17 cellular contexts compared by ENCODE assay signal in the genomic region with DNA sequence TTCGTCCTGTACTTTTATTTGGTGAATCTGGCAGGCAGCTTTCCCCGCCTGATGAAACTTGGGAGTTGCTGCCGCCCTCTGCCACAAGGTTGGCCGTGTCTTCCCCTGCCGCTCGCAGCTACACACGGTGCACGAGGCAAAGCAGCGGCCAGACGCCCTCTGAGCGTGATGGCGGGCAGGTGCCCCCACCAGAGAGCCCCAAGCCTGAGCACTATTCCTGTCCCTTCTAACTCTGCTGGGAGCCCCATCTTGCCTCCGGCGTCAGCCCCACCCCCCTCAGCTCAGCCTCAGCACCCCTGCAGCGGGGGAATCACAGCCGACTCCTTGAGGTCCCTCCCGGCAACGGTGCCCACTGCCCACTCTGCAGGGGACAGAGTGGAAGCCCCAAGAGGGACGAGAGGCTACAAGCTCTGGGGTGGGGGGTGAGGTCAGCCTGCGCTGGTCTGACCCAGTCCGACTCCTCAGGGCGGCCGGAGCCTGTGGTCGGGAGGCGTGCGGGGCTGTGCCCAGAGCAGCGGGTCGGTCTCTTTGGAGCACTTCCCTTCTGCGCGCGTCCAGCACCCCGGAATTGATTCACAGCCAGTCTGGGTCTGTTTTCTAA. TPM values are rescaled to one million over a fixed set of nuclear protein-coding genes. Genes with fewer than 3 reads are reported as not detected.
DNase-seq lines count a peak whose midpoint lies in the region; ATAC-seq and TF ChIP-seq lines count a peak whose summit lies in the region.
"Had no signal": no experiment of that assay in that cellular context is flagged by ENCODE, and none has a peak within 500 bp of the region (broad histone marks: within the 10 kb centered on the region; RNA-seq: fewer than 3 reads in every experiment).

No MANE protein-coding gene starts in this region.

- peaks cover 42 to 69% of the 10 kb centered on the region in 2 donors for H3K27me3 Mint-ChIP-seq in T-cell
- H3K27me3 Mint-ChIP-seq in CD4-positive, alpha-beta T cell, result peaks cover 59% of the 10 kb centered on the region

- CTCF ChIA-PET in HCT116 (lab: Charles Lee) (no interaction called here), T-cell (lab: Charles Lee) (no interaction called here)
- CTCF ChIA-PET in CD4-positive, alpha-beta T cell (lab: Charles Lee), result no interaction called here

- H4K20me1 ChIP-seq in HCT116 (ENCODE audit: insufficient read depth), result no peaks in the 10 kb centered on the region

- H3K4me3 Mint-ChIP-seq in T-cell, result peak overlapping the region in 2 of 3 donors; percentile 13 to 40
- no peak overlapping the region for H3K4me3 Mint-ChIP-seq in CD4-positive, alpha-beta T cell

- no peak overlapping the region for H2AFZ ChIP-seq in HCT116 (ENCODE audit: low read depth, low read length, poor library complexity, severe bottlenecking)

- no peaks in the 10 kb centered on the region for H3K79me2 ChIP-seq in HCT116 (ENCODE audit: insufficient read depth, low read length)

- ATAC-seq in HCT116 (no peak), T-cell (replicated peaks in 1 of 4) (no peak), HG03520 (IDR thresholded peaks at IDR 0.05; ENCODE audit: unreplicated experiment) (no peak), GM19023 (IDR thresholded peaks at IDR 0.05; ENCODE audit: unreplicated experiment) (no peak)
- ATAC-seq in CD4-positive, alpha-beta T cell (ENCODE audit: poor library complexity), result no peak
- ATAC-seq: body of pancreas had no signal

- DNase-seq in HCT116 (ENCODE audit: low read depth, low spot score), result no peak
- DNase-seq in T-cell, result no peak
- peak; percentile 55 for DNase-seq in prostate gland (ENCODE audit: low spot score)
- no peak for DNase-seq in CD4-positive, alpha-beta T cell
- no peak for DNase-seq in OCI-M1 (lab: John Stamatoyannopoulos, UW)
- DNase-seq: activated gamma-delta T cell treated with Interleukin-2 at 50 U/mL for 16 hours; body of pancreas; dermis blood vessel endothelial cell; esophagus squamous epithelium; naive thymus-derived CD8-positive, alpha-beta T cell; NCI-H1436; NCI-H446; substantia nigra had no signal

- no peaks in the 10 kb centered on the region for H3K36me3 Mint-ChIP-seq in T-cell
- H3K36me3 Mint-ChIP-seq in CD4-positive, alpha-beta T cell (ENCODE audit: low read depth), result no peaks in the 10 kb centered on the region
- H3K36me3 Mint-ChIP-seq: naive thymus-derived CD8-positive, alpha-beta T cell had no signal

- 0 out of 2 replicates have a peak overlapping the region, but pooled peaks have one; percentile 79 for H3K4me2 ChIP-seq in HCT116 (ENCODE audit: low read length)
- H3K4me2 ChIP-seq: KMS-11 had no signal

- H3K4me3 ChIP-seq in HCT116 (replicated peaks in 1 of 2; ENCODE audit: low read depth in 1 of 2, low read length in 2 of 2) (no peak overlapping the region), iPS-15b (ENCODE audit: low read depth, low read length) (peak overlapping the region; percentile 48), prostate gland (no peak overlapping the region)
- H3K4me3 ChIP-seq: body of pancreas had no signal

- H3K9me3 ChIP-seq in HCT116 (ENCODE audit: control insufficient read depth in 1 of 2, insufficient read depth in 1 of 2, low read depth in 1 of 2, low read length in 2 of 2) (no peaks in the 10 kb centered on the region), iPS-15b (ENCODE audit: control insufficient read depth, insufficient read depth, low read length) (no peaks in the 10 kb centered on the region), prostate gland (no peaks in the 10 kb centered on the region)
- H3K9me3 ChIP-seq in CD4-positive, alpha-beta T cell (ENCODE audit: control insufficient read depth, low read length), result no peaks in the 10 kb centered on the region
- H3K9me3 ChIP-seq: body of pancreas, esophagus squamous epithelium had no signal

- POLR2A ChIA-PET in HCT116 (lab: Charles Lee) (no interaction called here), T-cell (lab: Charles Lee) (interaction anchor here in 1 of 2 donors (0.6 to 0.7 kb wide), 2 partner anchors 59 to 368 kb away, joined by 3 to 4 read pairs; no protein-coding TSS in a partner anchor)
- POLR2A ChIA-PET in CD4-positive, alpha-beta T cell (lab: Charles Lee), result no interaction called here

- intact Hi-C loops in HCT116 (cut with micrococcal nuclease), result no loop called here
- intact Hi-C loops in prostate gland (cut with DNase I), result no loop called here
- intact Hi-C loops in CD4-positive, alpha-beta T cell (cut with DNase I, micrococcal nuclease), result no loop called here

- H3K9me2 ChIP-seq in HCT116 (ENCODE audit: insufficient read depth), result no peaks in the 10 kb centered on the region

- no peaks in the 10 kb centered on the region for H3K9me3 Mint-ChIP-seq in T-cell
- no peaks in the 10 kb centered on the region for H3K9me3 Mint-ChIP-seq in CD4-positive, alpha-beta T cell

- WGBS in prostate gland, result 35% methylated on average over 31 of the region's 32 CpGs

- H3K4me1 Mint-ChIP-seq in T-cell, result peaks cover 4 to 7% (median 4%) of the 10 kb centered on the region in 3 donors
- no peaks in the 10 kb centered on the region for H3K4me1 Mint-ChIP-seq in CD4-positive, alpha-beta T cell (ENCODE audit: low read depth)

- H3K27ac ChIP-seq in HCT116 (ENCODE audit: low read depth, low read length) (peak overlapping the region; percentile 36; the same call in 1 of the 2 replicates), prostate gland (peak overlapping the region in 1 of 2 donors; percentile 19)
- no peak overlapping the region for H3K27ac ChIP-seq in CD4-positive, alpha-beta T cell (ENCODE audit: low read depth, low read length)
- H3K27ac ChIP-seq: body of pancreas, KMS-11 had no signal

- no peak for TF ChIP-seq CTCF in HCT116 (IDR thresholded peaks at IDR 0.05 in 2 of 3, conservative IDR thresholded peaks at IDR 0.05 in 1 of 3; ENCODE audit: borderline replicate concordance in 1 of 3, insufficient read depth in 1 of 3, low read depth in 2 of 3, low read length in 2 of 3)
- peak in 2 of 4 experiments; percentile 13 to 40 for TF ChIP-seq CTCF in prostate gland (IDR thresholded peaks at IDR 0.05)
- TF ChIP-seq CTCF in CD4-positive, alpha-beta T cell (IDR thresholded peaks at IDR 0.05), result no peak

- TF ChIP-seq RAD21 in HCT116 (IDR thresholded peaks at IDR 0.05; ENCODE audit: low read depth), result no peak

- no peaks in the 10 kb centered on the region for H3K36me3 ChIP-seq in HCT116 (ENCODE audit: control insufficient read depth in 1 of 2, insufficient read depth in 2 of 2, low read length in 2 of 2)
- H3K36me3 ChIP-seq in iPS-15b (ENCODE audit: control insufficient read depth, insufficient read depth, low read length), result no peaks in the 10 kb centered on the region
- no peaks in the 10 kb centered on the region for H3K36me3 ChIP-seq in prostate gland
- H3K36me3 ChIP-seq: esophagus squamous epithelium had no signal

- H3K27me3 ChIP-seq in HCT116 (ENCODE audit: insufficient read depth, low read length), result no peaks in the 10 kb centered on the region
- H3K27me3 ChIP-seq in iPS-15b (ENCODE audit: control insufficient read depth, insufficient read depth, low read length), result peaks cover 20% of the 10 kb centered on the region
- no peaks in the 10 kb centered on the region for H3K27me3 ChIP-seq in prostate gland (replicated peaks; ENCODE audit: insufficient read depth)
- H3K27me3 ChIP-seq in CD4-positive, alpha-beta T cell (ENCODE audit: control insufficient read depth, insufficient read depth, low read length), result peaks cover 46% of the 10 kb centered on the region
- H3K27me3 ChIP-seq: body of pancreas had no signal

- RAD21 ChIA-PET in HCT116 (lab: Charles Lee; ENCODE audit: low non-redundant PET in 1 of 2, low total read pairs in 2 of 2, uncharacterized antibody in 2 of 2, unreplicated experiment in 2 of 2), result no interaction called here

- no peak overlapping the region for H3K9ac ChIP-seq in HCT116 (ENCODE audit: low read length)
- no peak overlapping the region for H3K9ac ChIP-seq in iPS-15b (ENCODE audit: low read depth, low read length)
- H3K9ac ChIP-seq: KMS-11 had no signal

- BruUV-seq in HCT116 (replicated peaks; lab: Mats Ljungman, UMichigan), result no TSS peak

- TF ChIP-seq POLR2A in HCT116 (IDR thresholded peaks at IDR 0.05; ENCODE audit: borderline replicate concordance, extremely low read depth, insufficient read depth, insufficient read length) (no peak), prostate gland (IDR thresholded peaks at IDR 0.05) (no peak)

- peaks cover 24 to 33% of the 10 kb centered on the region in 2 experiments for H3K4me1 ChIP-seq in HCT116 (ENCODE audit: control insufficient read depth in 1 of 2, insufficient read depth in 2 of 2, low read length in 2 of 2)
- H3K4me1 ChIP-seq in iPS-15b (ENCODE audit: control insufficient read depth, insufficient read depth, low read length), result peaks cover 9% of the 10 kb centered on the region
- peaks cover 15% of the 10 kb centered on the region for H3K4me1 ChIP-seq in prostate gland (replicated peaks)

- H3K27ac Mint-ChIP-seq in T-cell, result no peak overlapping the region
- H3K27ac Mint-ChIP-seq in CD4-positive, alpha-beta T cell, result no peak overlapping the region
- H3K27ac Mint-ChIP-seq: naive thymus-derived CD8-positive, alpha-beta T cell had no signal

TF ChIP-seq in HCT116, 20 proteins besides CTCF, POLR2A, EP300 and RAD21 (continues in another document):
- TF ChIP-seq, protein P1, sequence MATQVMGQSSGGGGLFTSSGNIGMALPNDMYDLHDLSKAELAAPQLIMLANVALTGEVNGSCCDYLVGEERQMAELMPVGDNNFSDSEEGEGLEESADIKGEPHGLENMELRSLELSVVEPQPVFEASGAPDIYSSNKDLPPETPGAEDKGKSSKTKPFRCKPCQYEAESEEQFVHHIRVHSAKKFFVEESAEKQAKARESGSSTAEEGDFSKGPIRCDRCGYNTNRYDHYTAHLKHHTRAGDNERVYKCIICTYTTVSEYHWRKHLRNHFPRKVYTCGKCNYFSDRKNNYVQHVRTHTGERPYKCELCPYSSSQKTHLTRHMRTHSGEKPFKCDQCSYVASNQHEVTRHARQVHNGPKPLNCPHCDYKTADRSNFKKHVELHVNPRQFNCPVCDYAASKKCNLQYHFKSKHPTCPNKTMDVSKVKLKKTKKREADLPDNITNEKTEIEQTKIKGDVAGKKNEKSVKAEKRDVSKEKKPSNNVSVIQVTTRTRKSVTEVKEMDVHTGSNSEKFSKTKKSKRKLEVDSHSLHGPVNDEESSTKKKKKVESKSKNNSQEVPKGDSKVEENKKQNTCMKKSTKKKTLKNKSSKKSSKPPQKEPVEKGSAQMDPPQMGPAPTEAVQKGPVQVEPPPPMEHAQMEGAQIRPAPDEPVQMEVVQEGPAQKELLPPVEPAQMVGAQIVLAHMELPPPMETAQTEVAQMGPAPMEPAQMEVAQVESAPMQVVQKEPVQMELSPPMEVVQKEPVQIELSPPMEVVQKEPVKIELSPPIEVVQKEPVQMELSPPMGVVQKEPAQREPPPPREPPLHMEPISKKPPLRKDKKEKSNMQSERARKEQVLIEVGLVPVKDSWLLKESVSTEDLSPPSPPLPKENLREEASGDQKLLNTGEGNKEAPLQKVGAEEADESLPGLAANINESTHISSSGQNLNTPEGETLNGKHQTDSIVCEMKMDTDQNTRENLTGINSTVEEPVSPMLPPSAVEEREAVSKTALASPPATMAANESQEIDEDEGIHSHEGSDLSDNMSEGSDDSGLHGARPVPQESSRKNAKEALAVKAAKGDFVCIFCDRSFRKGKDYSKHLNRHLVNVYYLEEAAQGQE (IDR thresholded peaks at IDR 0.05; ENCODE audit: low read depth), result no peak

RNA-seq across cellular contexts. Expression of a gene that starts 41.3 kb away (rescaled TPM):
- total RNA-seq in HCT116 (2021; ENCODE audit: unreplicated experiment) (9.9 TPM), T-cell (1 to 10 TPM in 2 of 5 donors, under 1 TPM in 3; 0.30 to 2.1 (median 0.63) TPM), prostate gland (10 to 100 TPM; 26.9 to 52.6 TPM)
- 8.2 and 11.1 TPM in 2 replicates for polyA plus RNA-seq in HCT116 (2012)
- total RNA-seq in CD4-positive, alpha-beta T cell, result 1 to 10 TPM; 2.5 to 3.0 TPM
